Comparison of ENCODE assay signal across 8 cellular contexts in the genomic region with DNA sequence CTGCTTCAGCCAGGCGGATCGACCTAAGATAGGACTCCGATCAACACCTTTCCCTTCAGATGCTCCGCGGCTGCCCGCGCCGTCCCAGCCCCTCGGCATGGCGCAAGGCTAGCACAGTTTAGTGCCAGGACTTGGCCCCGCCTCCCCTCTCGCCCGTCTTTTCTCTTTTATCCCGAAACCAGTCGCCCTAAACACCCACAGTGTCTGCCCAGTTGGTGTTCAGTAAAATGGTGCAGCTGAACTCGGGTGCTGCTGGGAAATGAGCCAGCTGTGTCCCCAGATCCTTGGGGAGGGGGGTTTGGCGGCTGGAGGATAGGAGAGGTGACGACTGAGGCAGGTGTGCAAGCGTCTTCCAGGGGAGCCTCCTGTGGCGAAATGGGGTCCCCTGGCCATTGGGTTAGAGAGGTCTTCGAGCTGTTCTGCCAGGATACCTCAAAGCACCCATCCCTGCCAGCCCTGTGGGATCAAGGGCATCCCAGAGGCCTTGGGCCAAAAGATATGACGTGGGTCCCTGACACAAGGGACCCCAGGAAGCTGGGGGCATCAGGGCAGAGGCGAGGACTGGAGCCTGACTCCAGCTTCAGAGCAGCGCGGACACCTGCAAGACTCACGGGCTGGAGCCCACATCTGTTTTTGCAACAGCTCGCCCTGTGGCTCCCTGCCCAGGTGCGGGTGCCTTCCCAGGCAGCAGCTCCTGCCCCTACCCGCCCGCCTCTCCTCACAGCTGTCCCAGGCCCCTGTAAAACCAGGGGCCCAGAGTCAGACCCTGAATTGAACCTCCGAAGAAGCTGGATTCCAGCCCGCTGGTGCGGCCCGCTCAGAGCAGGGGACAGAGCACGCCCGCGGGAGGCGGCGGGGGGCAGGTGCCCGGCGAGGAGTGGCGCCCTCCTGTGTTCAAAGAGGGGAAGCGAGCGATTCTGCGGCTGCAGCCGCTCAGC.
A peak's percentile ranks its signal among the peaks of the same experiment; 100 is the strongest.
DNase-seq lines count a peak whose midpoint lies in the region; ATAC-seq and TF ChIP-seq lines count a peak whose summit lies in the region.

No MANE protein-coding gene starts in this region.

- peak overlapping the region; percentile 44 for H3K4me3 ChIP-seq in epithelial cell of proximal tubule (ENCODE audit: low read depth, low read length)

- peaks cover 6 to 18% (median 7%) of the 10 kb centered on the region in 3 donors for H3K4me1 Mint-ChIP-seq in naive B cell
- peaks cover 7 to 10% of the 10 kb centered on the region in 2 donors for H3K4me1 Mint-ChIP-seq in stimulated activated naive B cell treated with anti-CD40 and anti-IgM and Interleukin-4, amounts not matched to agents 10 μg/mL and 1 μg/mL and 100 μg/mL, for 72 hours

- peak overlapping the region in 2 of 6 donors; percentile 56 to 73 for H3K27ac Mint-ChIP-seq in naive B cell
- H3K27ac Mint-ChIP-seq in stimulated activated naive B cell treated with anti-CD40 and anti-IgM and Interleukin-4, amounts not matched to agents 10 μg/mL and 1 μg/mL and 100 μg/mL, for 72 hours: no peak overlapping the region

- H3K36me3 Mint-ChIP-seq in naive B cell: no peaks in the 10 kb centered on the region
- no peaks in the 10 kb centered on the region for H3K36me3 Mint-ChIP-seq in stimulated activated naive B cell treated with anti-CD40 and anti-IgM and Interleukin-4, amounts not matched to agents 10 μg/mL and 1 μg/mL and 100 μg/mL, for 72 hours

- TF ChIP-seq CTCF in GM10248 (IDR thresholded peaks at IDR 0.05; ENCODE audit: control extremely low read depth, extremely low read depth, low read depth, missing control alignments) (peak; percentile 75), epithelial cell of proximal tubule (conservative IDR thresholded peaks at IDR 0.05; ENCODE audit: low read depth, low read length) (peak; percentile 93)

- POLR2A ChIA-PET in GM10248 (lab: Yijun Ruan, JAX): no interaction called here

- ATAC-seq in HG03045 (IDR thresholded peaks at IDR 0.05; ENCODE audit: unreplicated experiment): peak; percentile 68
- ATAC-seq in naive B cell (ENCODE audit: low read depth in 2 of 2): peak; percentile 81 to 87
- ATAC-seq in stimulated activated naive B cell treated with anti-CD40 and anti-IgM and Interleukin-4, amounts not matched to agents 10 μg/mL and 1 μg/mL and 100 μg/mL, for 72 hours (replicated peaks): peak; percentile 91 to 92

- DNase-seq in GM10248 (ENCODE audit: extremely low spot score) (peak; percentile 83), NOMO-1 (lab: John Stamatoyannopoulos, UW; ENCODE audit: unreplicated experiment in 2 of 2) (peak; percentile 42 to 50), epithelial cell of proximal tubule (ENCODE audit: low read depth) (no peak), naive B cell (peak; percentile 47), NCI-H187 treated with DMSO at 0.1 percent for 48 hours (lab: John Stamatoyannopoulos, UW) (no peak)
- peak; percentile 62 for DNase-seq in activated CD8-positive, alpha-beta memory T cell treated with anti-CD3 and anti-CD28 coated beads, Interleukin-2, amount 50 U/mL, for 4 hours
- DNase-seq in stimulated activated naive B cell treated with anti-CD40 and anti-IgM and Interleukin-4, amounts not matched to agents 10 μg/mL and 1 μg/mL and 100 μg/mL, for 72 hours: peak; percentile 41

- CTCF ChIA-PET in GM10248 (lab: Yijun Ruan, JAX): interaction anchor here (0.6 to 3.2 kb wide), 27 partner anchors 8 to 843 kb away, joined by 3 to 39 read pairs (median 4); a partner anchor contains a TSS

- peaks cover 45 to 57% (median 56%) of the 10 kb centered on the region in 3 donors for H3K27me3 Mint-ChIP-seq in naive B cell
- peaks cover 36 to 60% of the 10 kb centered on the region in 2 donors for H3K27me3 Mint-ChIP-seq in stimulated activated naive B cell treated with anti-CD40 and anti-IgM and Interleukin-4, amounts not matched to agents 10 μg/mL and 1 μg/mL and 100 μg/mL, for 72 hours

- no peaks in the 10 kb centered on the region for H3K9me3 Mint-ChIP-seq in naive B cell
- H3K9me3 Mint-ChIP-seq in stimulated activated naive B cell treated with anti-CD40 and anti-IgM and Interleukin-4, amounts not matched to agents 10 μg/mL and 1 μg/mL and 100 μg/mL, for 72 hours: no peaks in the 10 kb centered on the region

- H3K4me3 Mint-ChIP-seq in naive B cell: peak overlapping the region; percentile 29 to 82 (median 69)
- H3K4me3 Mint-ChIP-seq in stimulated activated naive B cell treated with anti-CD40 and anti-IgM and Interleukin-4, amounts not matched to agents 10 μg/mL and 1 μg/mL and 100 μg/mL, for 72 hours: peak overlapping the region; percentile 71 to 73

Comparison
In these comparisons a context has a peak if more than half of its experiments do, and no peak if none do; other contexts are left out.
1. DNase-seq: peak in GM10248 (single experiment), NOMO-1 (2 of 2), activated CD8-positive, alpha-beta memory T cell treated with anti-CD3 and anti-CD28 coated beads, Interleukin-2, amount 50 U/mL, for 4 hours (single experiment), naive B cell (single experiment) and stimulated activated naive B cell treated with anti-CD40 and anti-IgM and Interleukin-4, amounts not matched to agents 10 μg/mL and 1 μg/mL and 100 μg/mL, for 72 hours (single experiment); none in epithelial cell of proximal tubule (single experiment) and NCI-H187 treated with DMSO at 0.1 percent for 48 hours (single experiment).
2. Peak in every context shown above with its lines, with median percentiles within 50 percentile points of each other: ATAC-seq.